13 cellular contexts compared by ENCODE assay signal in the genomic region with DNA sequence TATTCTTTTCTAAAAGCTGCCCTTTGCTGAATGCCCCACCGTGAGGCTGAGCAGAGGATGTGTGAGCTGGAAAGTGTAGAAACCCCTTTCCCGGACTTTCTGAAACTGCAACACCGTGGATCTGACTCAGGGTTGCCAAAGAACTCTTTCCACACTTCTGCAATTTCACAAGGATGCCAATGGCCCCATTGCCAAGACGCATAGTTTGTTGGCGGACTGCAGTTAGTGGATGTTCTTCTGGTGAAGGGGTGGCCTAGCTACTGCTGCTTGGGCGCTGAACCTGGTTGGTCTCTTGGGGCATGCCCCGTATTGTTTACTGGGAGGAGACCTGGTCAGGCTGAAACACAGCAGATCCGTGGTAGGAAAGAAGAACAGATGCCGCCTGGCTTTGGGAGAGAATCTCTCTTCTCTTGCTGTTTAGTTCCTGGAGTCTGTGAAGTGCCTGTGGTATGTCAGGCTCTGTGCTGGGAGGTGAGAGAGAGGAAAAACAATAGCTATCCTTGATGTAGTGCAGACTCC. TPM values are rescaled to one million over a fixed set of nuclear protein-coding genes. Genes with fewer than 3 reads are reported as not detected.
DNase-seq lines count a peak whose midpoint lies in the region; TF ChIP-seq lines count a peak whose summit lies in the region.
"Had no signal": no experiment of that assay in that cellular context is flagged by ENCODE, and none has a peak within 500 bp of the region (broad histone marks: within the 10 kb centered on the region; RNA-seq: fewer than 3 reads in every experiment).

No MANE protein-coding gene starts in this region.

- no peaks in the 10 kb centered on the region for H3K27me3 Mint-ChIP-seq in activated T-cell treated with anti-CD3 and anti-CD28 coated beads, Interleukin-2, amount 50 U/mL, for 24 hours
- H3K27me3 Mint-ChIP-seq in mesothelial cell of epicardium (ENCODE audit: low read depth), result no peaks in the 10 kb centered on the region

- H3K4me3 ChIP-seq in ascending aorta (no peak overlapping the region), tibial nerve (no peak overlapping the region)
- H3K4me3 ChIP-seq: HAP-1 had no signal

- TF ChIP-seq POLR2A in tibial nerve (IDR thresholded peaks at IDR 0.05), result no peak

- 55 to 76% methylated on average over 9 of the region's 9 CpGs for WGBS in tibial nerve, 2 donors

- no peaks in the 10 kb centered on the region for H3K27me3 ChIP-seq in ascending aorta
- H3K27me3 ChIP-seq in tibial nerve, result no peaks in the 10 kb centered on the region

- DNase-seq in activated T-cell treated with anti-CD3 and anti-CD28 coated beads, Interleukin-2, amount 50 U/mL, for 24 hours, result no peak
- no peak for DNase-seq in activated T-cell treated with anti-CD3 and anti-CD28 coated beads for 4 hours
- DNase-seq in ascending aorta (ENCODE audit: low spot score in 2 of 2), result peak; percentile 39 to 93
- no peak for DNase-seq in mesothelial cell of epicardium (ENCODE audit: low spot score in 2 of 2, unreplicated experiment in 2 of 2)
- DNase-seq in tibial nerve (ENCODE audit: low spot score in 2 of 2), result peak; percentile 32 to 62
- DNase-seq in SHP77 treated with DMSO at 0.1 percent for 48 hours (lab: John Stamatoyannopoulos, UW), result no peak
- DNase-seq in NCI-H2029 treated with DMSO at 0.1 percent for 48 hours (lab: John Stamatoyannopoulos, UW), result no peak
- DNase-seq in NCI-H1105 (lab: John Stamatoyannopoulos, UW), result no peak
- DNase-seq: activated T-cell treated with anti-CD3 and anti-CD28 coated beads, Interleukin-2, amount 50 U/mL, for 1 hour; erythroblast; stimulated activated CD8-positive, alpha-beta memory T cell treated with anti-CD3 and anti-CD28 coated beads, Interleukin-4, amount 100 ng/mL, for 48 hours had no signal

- H3K9me3 Mint-ChIP-seq in activated T-cell treated with anti-CD3 and anti-CD28 coated beads, Interleukin-2, amount 50 U/mL, for 24 hours, result no peaks in the 10 kb centered on the region
- no peaks in the 10 kb centered on the region for H3K9me3 Mint-ChIP-seq in mesothelial cell of epicardium

- no peaks in the 10 kb centered on the region for H3K9me3 ChIP-seq in ascending aorta
- no peaks in the 10 kb centered on the region for H3K9me3 ChIP-seq in tibial nerve
- H3K9me3 ChIP-seq: HAP-1 had no signal

- H3K4me1 Mint-ChIP-seq in activated T-cell treated with anti-CD3 and anti-CD28 coated beads, Interleukin-2, amount 50 U/mL, for 24 hours (ENCODE audit: low read depth), result peaks cover 59% of the 10 kb centered on the region
- peaks cover 14% of the 10 kb centered on the region for H3K4me1 Mint-ChIP-seq in mesothelial cell of epicardium

- H3K36me3 ChIP-seq in ascending aorta, result peaks cover 0 to 8% of the 10 kb centered on the region in 2 donors
- H3K36me3 ChIP-seq in tibial nerve, result peaks cover 0 to 14% (median 0%) of the 10 kb centered on the region in 3 donors
- H3K36me3 ChIP-seq: HAP-1 had no signal

- peaks cover 95% of the 10 kb centered on the region for H3K36me3 Mint-ChIP-seq in activated T-cell treated with anti-CD3 and anti-CD28 coated beads, Interleukin-2, amount 50 U/mL, for 24 hours (ENCODE audit: low read depth)
- no peaks in the 10 kb centered on the region for H3K36me3 Mint-ChIP-seq in mesothelial cell of epicardium

- peak in 1 of 2 donors; percentile 83 for TF ChIP-seq EP300 in tibial nerve (IDR thresholded peaks at IDR 0.05)

- peak overlapping the region; percentile 51 for H3K27ac Mint-ChIP-seq in activated T-cell treated with anti-CD3 and anti-CD28 coated beads, Interleukin-2, amount 50 U/mL, for 24 hours
- peak overlapping the region; percentile 26 for H3K27ac Mint-ChIP-seq in mesothelial cell of epicardium

- no peak overlapping the region for H3K4me3 Mint-ChIP-seq in activated T-cell treated with anti-CD3 and anti-CD28 coated beads, Interleukin-2, amount 50 U/mL, for 24 hours
- no peak overlapping the region for H3K4me3 Mint-ChIP-seq in mesothelial cell of epicardium

- TF ChIP-seq CTCF in ascending aorta (IDR thresholded peaks at IDR 0.05) (no peak), mesothelial cell of epicardium (IDR thresholded peaks at IDR 0.05; ENCODE audit: unreplicated experiment) (no peak), tibial nerve (IDR thresholded peaks at IDR 0.05) (no peak)

- H3K4me1 ChIP-seq in ascending aorta (peaks cover 23 to 41% of the 10 kb centered on the region in 2 donors), tibial nerve (peaks cover 0 to 64% (median 46%) of the 10 kb centered on the region in 4 donors)
- H3K4me1 ChIP-seq: HAP-1 had no signal

- H3K27ac ChIP-seq in ascending aorta (peak overlapping the region; percentile 86 to 90), tibial nerve (peak overlapping the region in 3 of 4 donors; percentile 65 to 73 (median 69))
- H3K27ac ChIP-seq: C4-2B had no signal

- intact Hi-C loops in ascending aorta (cut with DNase I), result loop anchor here (1.0 to 2.0 kb wide), 2 partner anchors 17 to 27 kb away; a partner anchor contains a TSS

RNA-seq across cellular contexts. Expression of a gene that starts 26.7 kb away (rescaled TPM):
- total RNA-seq in ascending aorta (28.3 TPM), mesothelial cell of epicardium (10.6 to 11.8 TPM (median 11.2 TPM) in 3 replicates), tibial nerve (10 to 100 TPM; 27.9 to 49.4 (median 43.4) TPM)

Comparison
In these comparisons a context has a peak if more than half of its experiments do, and no peak if none do; other contexts are left out.
1. DNase-seq: peak in ascending aorta (2 of 2) and tibial nerve (2 of 2); none in activated T-cell treated with anti-CD3 and anti-CD28 coated beads, Interleukin-2, amount 50 U/mL, for 24 hours (single experiment), activated T-cell treated with anti-CD3 and anti-CD28 coated beads for 4 hours (single experiment), mesothelial cell of epicardium (0 of 2), SHP77 treated with DMSO at 0.1 percent for 48 hours (single experiment), NCI-H2029 treated with DMSO at 0.1 percent for 48 hours (single experiment) and NCI-H1105 (single experiment).